Comparison of ENCODE assay signal across 9 cellular contexts in genomic region chr9:99296375-99296951, GRCh38.
DNase-seq lines count a peak whose midpoint lies in the region; ATAC-seq and TF ChIP-seq lines count a peak whose summit lies in the region.
"Had no signal": no experiment of that assay in that cellular context is flagged by ENCODE, and none has a peak within 500 bp of the region (broad histone marks: within the 10 kb centered on the region; RNA-seq: fewer than 3 reads in every experiment).

No MANE protein-coding gene starts in this region.

- CTCF ChIA-PET in WTC11 (lab: Charles Lee) = interaction anchor here (0.8 kb wide), 1 partner anchor 62 kb away, joined by 3 read pairs; no protein-coding TSS in a partner anchor

- H3K36me3 Mint-ChIP-seq in WTC11 = no peaks in the 10 kb centered on the region

- TF ChIP-seq POLR2A in erythroblast (IDR thresholded peaks at IDR 0.05; ENCODE audit: low read length) = no peak

- peaks cover 5% of the 10 kb centered on the region for H3K27me3 Mint-ChIP-seq in WTC11 (ENCODE audit: low read depth)

- H3K9me3 Mint-ChIP-seq in WTC11 = no peaks in the 10 kb centered on the region

- H3K4me3 Mint-ChIP-seq in WTC11 = no peak overlapping the region

- no peak overlapping the region for H3K27ac Mint-ChIP-seq in WTC11

- H3K36me3 ChIP-seq in left ventricle myocardium inferior = no peaks in the 10 kb centered on the region
- no peaks in the 10 kb centered on the region for H3K36me3 ChIP-seq in tibial artery

- H3K9me3 ChIP-seq in left ventricle myocardium inferior (replicated peaks) (no peaks in the 10 kb centered on the region), tibial artery (no peaks in the 10 kb centered on the region)

- POLR2A ChIA-PET in WTC11 (lab: Charles Lee) = no interaction called here

- TF ChIP-seq CTCF in WTC11 (IDR thresholded peaks at IDR 0.05) = no peak
- no peak for TF ChIP-seq CTCF in left ventricle myocardium inferior (IDR thresholded peaks at IDR 0.05; ENCODE audit: borderline replicate concordance)
- no peak for TF ChIP-seq CTCF in tibial artery (IDR thresholded peaks at IDR 0.05)

- H3K4me3 ChIP-seq in left ventricle myocardium inferior = peak overlapping the region; percentile 56
- peak overlapping the region; percentile 34 to 42 for H3K4me3 ChIP-seq in tibial artery

- DNase-seq in activated gamma-delta T cell treated with Interleukin-2 at 50 U/mL for 16 hours (peak; percentile 19), activated gamma-delta T cell (lab: John Stamatoyannopoulos, UW) (no peak), WTC11 (ENCODE audit: low spot score) (no peak), left ventricle myocardium inferior (peak; percentile 40), tibial artery (no peak), NCI-H1048 (lab: John Stamatoyannopoulos, UW) (no peak), erythroblast (lab: John Stamatoyannopoulos, UW) (no peak)
- DNase-seq: DMS153 had no signal

- intact Hi-C loops in left ventricle myocardium inferior (cut with micrococcal nuclease) = no loop called here
- intact Hi-C loops in tibial artery (cut with DNase I; ENCODE audit: low total_unique reads) = no loop called here

- no peaks in the 10 kb centered on the region for H3K27me3 ChIP-seq in left ventricle myocardium inferior (ENCODE audit: low read depth)
- no peaks in the 10 kb centered on the region for H3K27me3 ChIP-seq in tibial artery

- H3K27ac ChIP-seq in left ventricle myocardium inferior (replicated peaks) (no peak overlapping the region), tibial artery (no peak overlapping the region)

- no peaks in the 10 kb centered on the region for H3K4me1 ChIP-seq in left ventricle myocardium inferior
- peaks cover 0 to 8% (median 3%) of the 10 kb centered on the region in 4 donors for H3K4me1 ChIP-seq in tibial artery

- ATAC-seq in WTC11 (peak; percentile 18), GM19328 (IDR thresholded peaks at IDR 0.05; ENCODE audit: unreplicated experiment) (no peak)

- H3K4me1 Mint-ChIP-seq in WTC11 = peaks cover 59% of the 10 kb centered on the region

TF ChIP-seq in WTC11, 78 proteins besides CTCF, POLR2A, EP300 and RAD21:
- TF ChIP-seq, protein P1, sequence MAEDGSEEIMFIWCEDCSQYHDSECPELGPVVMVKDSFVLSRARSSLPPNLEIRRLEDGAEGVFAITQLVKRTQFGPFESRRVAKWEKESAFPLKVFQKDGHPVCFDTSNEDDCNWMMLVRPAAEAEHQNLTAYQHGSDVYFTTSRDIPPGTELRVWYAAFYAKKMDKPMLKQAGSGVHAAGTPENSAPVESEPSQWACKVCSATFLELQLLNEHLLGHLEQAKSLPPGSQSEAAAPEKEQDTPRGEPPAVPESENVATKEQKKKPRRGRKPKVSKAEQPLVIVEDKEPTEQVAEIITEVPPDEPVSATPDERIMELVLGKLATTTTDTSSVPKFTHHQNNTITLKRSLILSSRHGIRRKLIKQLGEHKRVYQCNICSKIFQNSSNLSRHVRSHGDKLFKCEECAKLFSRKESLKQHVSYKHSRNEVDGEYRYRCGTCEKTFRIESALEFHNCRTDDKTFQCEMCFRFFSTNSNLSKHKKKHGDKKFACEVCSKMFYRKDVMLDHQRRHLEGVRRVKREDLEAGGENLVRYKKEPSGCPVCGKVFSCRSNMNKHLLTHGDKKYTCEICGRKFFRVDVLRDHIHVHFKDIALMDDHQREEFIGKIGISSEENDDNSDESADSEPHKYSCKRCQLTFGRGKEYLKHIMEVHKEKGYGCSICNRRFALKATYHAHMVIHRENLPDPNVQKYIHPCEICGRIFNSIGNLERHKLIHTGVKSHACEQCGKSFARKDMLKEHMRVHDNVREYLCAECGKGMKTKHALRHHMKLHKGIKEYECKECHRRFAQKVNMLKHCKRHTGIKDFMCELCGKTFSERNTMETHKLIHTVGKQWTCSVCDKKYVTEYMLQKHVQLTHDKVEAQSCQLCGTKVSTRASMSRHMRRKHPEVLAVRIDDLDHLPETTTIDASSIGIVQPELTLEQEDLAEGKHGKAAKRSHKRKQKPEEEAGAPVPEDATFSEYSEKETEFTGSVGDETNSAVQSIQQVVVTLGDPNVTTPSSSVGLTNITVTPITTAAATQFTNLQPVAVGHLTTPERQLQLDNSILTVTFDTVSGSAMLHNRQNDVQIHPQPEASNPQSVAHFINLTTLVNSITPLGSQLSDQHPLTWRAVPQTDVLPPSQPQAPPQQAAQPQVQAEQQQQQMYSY (CRISPR knock-in tag; IDR thresholded peaks at IDR 0.05) = no peak
- TF ChIP-seq NR2C2 (CRISPR knock-in tag; IDR thresholded peaks at IDR 0.05) (no peak), NFE2L1 (CRISPR knock-in tag; IDR thresholded peaks at IDR 0.05) (no peak), KAT7 (CRISPR knock-in tag; IDR thresholded peaks at IDR 0.05; ENCODE audit: borderline replicate concordance) (no peak), ATF6 (CRISPR knock-in tag; IDR thresholded peaks at IDR 0.05) (no peak), HMGA2 (CRISPR knock-in tag; IDR thresholded peaks at IDR 0.05) (no peak), NFYB (CRISPR knock-in tag; conservative IDR thresholded peaks at IDR 0.05; ENCODE audit: low read depth) (no peak), ZNF263 (CRISPR knock-in tag; IDR thresholded peaks at IDR 0.05; ENCODE audit: low read depth) (no peak), GABPB1 (CRISPR knock-in tag; IDR thresholded peaks at IDR 0.05) (no peak), TEAD1 (CRISPR knock-in tag; IDR thresholded peaks at IDR 0.05) (no peak), ZNF121 (CRISPR knock-in tag; IDR thresholded peaks at IDR 0.05) (no peak)
- TF ChIP-seq, protein P2, sequence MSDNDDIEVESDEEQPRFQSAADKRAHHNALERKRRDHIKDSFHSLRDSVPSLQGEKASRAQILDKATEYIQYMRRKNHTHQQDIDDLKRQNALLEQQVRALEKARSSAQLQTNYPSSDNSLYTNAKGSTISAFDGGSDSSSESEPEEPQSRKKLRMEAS (CRISPR knock-in tag; IDR thresholded peaks at IDR 0.05) = no peak; the same call in 1 of the 2 replicates
- TF ChIP-seq, protein P3, sequence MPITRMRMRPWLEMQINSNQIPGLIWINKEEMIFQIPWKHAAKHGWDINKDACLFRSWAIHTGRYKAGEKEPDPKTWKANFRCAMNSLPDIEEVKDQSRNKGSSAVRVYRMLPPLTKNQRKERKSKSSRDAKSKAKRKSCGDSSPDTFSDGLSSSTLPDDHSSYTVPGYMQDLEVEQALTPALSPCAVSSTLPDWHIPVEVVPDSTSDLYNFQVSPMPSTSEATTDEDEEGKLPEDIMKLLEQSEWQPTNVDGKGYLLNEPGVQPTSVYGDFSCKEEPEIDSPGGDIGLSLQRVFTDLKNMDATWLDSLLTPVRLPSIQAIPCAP (CRISPR knock-in tag; IDR thresholded peaks at IDR 0.05) = no peak
TF ChIP-seq in WTC11: peak in this region for 0.

Comparison
In these comparisons a context has a peak if more than half of its experiments do, and no peak if none do; other contexts are left out.
1. DNase-seq: peak in activated gamma-delta T cell treated with Interleukin-2 at 50 U/mL for 16 hours (single experiment) and left ventricle myocardium inferior (single experiment); none in activated gamma-delta T cell (single experiment), WTC11 (single experiment), tibial artery (0 of 2), NCI-H1048 (single experiment) and erythroblast (0 of 2).